8 cellular contexts compared by ENCODE assay signal in the genomic region with DNA sequence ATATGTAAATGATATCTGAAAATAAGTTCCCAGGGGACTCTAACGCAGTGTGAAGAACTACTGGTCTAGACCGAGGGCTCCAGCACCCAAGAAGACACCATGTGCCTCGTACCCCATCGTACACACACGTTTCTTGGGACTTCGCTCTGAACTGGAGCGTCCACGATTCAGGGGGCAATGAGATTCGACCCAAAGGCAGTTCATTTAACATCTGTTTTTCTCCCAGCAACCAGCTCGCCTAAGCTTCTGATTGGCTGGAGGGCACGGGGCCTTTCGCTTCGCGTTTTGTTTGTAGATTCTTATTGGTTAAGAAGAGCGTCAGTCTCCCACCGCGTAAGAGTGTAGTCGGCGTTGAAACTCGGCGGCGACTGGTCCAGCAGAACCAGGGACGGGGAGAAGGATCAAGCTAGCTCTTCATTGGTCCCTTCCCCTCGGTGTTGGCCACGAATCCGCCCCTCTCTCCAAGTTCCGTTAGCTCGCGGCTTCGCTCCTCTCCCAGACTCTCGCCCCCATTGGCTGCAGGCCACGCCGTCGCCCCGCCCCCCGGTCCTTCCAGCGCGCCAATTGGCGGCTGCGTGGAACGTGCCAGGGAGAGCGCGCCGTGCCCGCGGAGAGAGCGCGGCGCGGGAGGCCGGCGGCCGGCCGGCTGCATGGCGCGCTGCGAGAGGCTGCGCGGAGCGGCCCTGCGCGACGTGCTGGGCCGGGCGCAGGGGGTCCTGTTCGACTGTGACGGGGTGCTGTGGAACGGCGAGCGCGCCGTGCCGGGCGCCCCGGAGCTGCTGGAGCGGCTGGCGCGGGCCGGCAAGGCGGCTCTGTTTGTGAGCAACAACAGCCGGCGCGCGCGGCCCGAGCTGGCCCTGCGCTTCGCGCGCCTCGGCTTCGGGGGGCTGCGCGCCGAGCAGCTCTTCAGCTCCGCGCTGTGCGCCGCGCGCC. TPM values are rescaled to one million over a fixed set of nuclear protein-coding genes. Genes with fewer than 3 reads are reported as not detected.
DNase-seq lines count a peak whose midpoint lies in the region; ATAC-seq and TF ChIP-seq lines count a peak whose summit lies in the region.

A gene with protein sequence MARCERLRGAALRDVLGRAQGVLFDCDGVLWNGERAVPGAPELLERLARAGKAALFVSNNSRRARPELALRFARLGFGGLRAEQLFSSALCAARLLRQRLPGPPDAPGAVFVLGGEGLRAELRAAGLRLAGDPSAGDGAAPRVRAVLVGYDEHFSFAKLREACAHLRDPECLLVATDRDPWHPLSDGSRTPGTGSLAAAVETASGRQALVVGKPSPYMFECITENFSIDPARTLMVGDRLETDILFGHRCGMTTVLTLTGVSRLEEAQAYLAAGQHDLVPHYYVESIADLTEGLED (plus strand): TSS at position 591 of the 933 bp plus-strand sequence. CDS start 60 bp downstream, at position 651.

- 1% methylated on average over 60 of the region's 101 CpGs for WGBS in esophagus muscularis mucosa

- peaks cover 7% of the 10 kb centered on the region for H4K20me1 ChIP-seq in KMS-11 (ENCODE audit: insufficient read depth)

- H3K4me3 ChIP-seq in KMS-11 (IDR thresholded peaks at IDR 0.05; ENCODE audit: insufficient read depth, low read depth, low read length) = no peak within 1 kb of the TSS
- peak within 1 kb of the TSS; percentile 59 to 95 (median 82) for H3K4me3 ChIP-seq in Peyer's patch
- peak within 1 kb of the TSS; percentile 67 to 92 (median 73) for H3K4me3 ChIP-seq in esophagus muscularis mucosa
- peak within 1 kb of the TSS; percentile 72 to 81 for H3K4me3 ChIP-seq in muscle layer of duodenum (ENCODE audit: low read depth in 1 of 2, low read length in 2 of 2)

- TF ChIP-seq EP300 in esophagus muscularis mucosa (IDR thresholded peaks at IDR 0.05) = no peak

- peak within 1 kb of the TSS; percentile 95 for H3K4me2 ChIP-seq in KMS-11

- peak within 1 kb of the TSS; percentile 49; the same call in 1 of the 2 replicates for H3K9ac ChIP-seq in KMS-11

- ATAC-seq in GM21737 (IDR thresholded peaks at IDR 0.05; ENCODE audit: unreplicated experiment) = peak; percentile 83

- H3K27me3 ChIP-seq in KMS-11 (ENCODE audit: insufficient read depth, low read depth) = no peaks in the 10 kb centered on the region
- no peaks in the 10 kb centered on the region for H3K27me3 ChIP-seq in Peyer's patch
- H3K27me3 ChIP-seq in esophagus muscularis mucosa = no peaks in the 10 kb centered on the region
- no peaks in the 10 kb centered on the region for H3K27me3 ChIP-seq in muscle layer of duodenum (ENCODE audit: low read depth, low read length)

- H3K9me3 ChIP-seq in Peyer's patch (no peaks in the 10 kb centered on the region), esophagus muscularis mucosa (no peaks in the 10 kb centered on the region), muscle layer of duodenum (ENCODE audit: control insufficient read depth in 1 of 2, low read length in 2 of 2) (no peaks in the 10 kb centered on the region)

- no peak for TF ChIP-seq CTCF in KMS-11 (conservative IDR thresholded peaks at IDR 0.05; ENCODE audit: low read depth, low read length)
- TF ChIP-seq CTCF in Peyer's patch (IDR thresholded peaks at IDR 0.05) = peak in 2 of 6 experiments; percentile 9 to 13
- TF ChIP-seq CTCF in esophagus muscularis mucosa (IDR thresholded peaks at IDR 0.05) = peak in 1 of 3 experiments; percentile 6

- peak within 1 kb of the TSS; percentile 91 for H2AFZ ChIP-seq in KMS-11 (ENCODE audit: low read depth)

- H3K79me2 ChIP-seq in KMS-11 (ENCODE audit: insufficient read depth, low read depth) = peaks cover 38% of the 10 kb centered on the region

- TF ChIP-seq POLR2A in Peyer's patch (IDR thresholded peaks at IDR 0.05) (peak; percentile 70 to 98), esophagus muscularis mucosa (IDR thresholded peaks at IDR 0.05; ENCODE audit: low read depth) (no peak)

- H3K27ac ChIP-seq in KMS-11 = peak within 1 kb of the TSS; percentile 37; the same call in 1 of the 2 replicates
- peak within 1 kb of the TSS; percentile 85 to 98 (median 90) for H3K27ac ChIP-seq in Peyer's patch
- peak within 1 kb of the TSS; percentile 78 to 87 (median 83) for H3K27ac ChIP-seq in esophagus muscularis mucosa (replicated peaks in 1 of 4)
- peak within 1 kb of the TSS; percentile 92 for H3K27ac ChIP-seq in muscle layer of duodenum (ENCODE audit: low read length)

- no peaks in the 10 kb centered on the region for H3K36me3 ChIP-seq in KMS-11 (ENCODE audit: insufficient read depth)
- peaks cover 0 to 9% (median 0%) of the 10 kb centered on the region in 3 donors for H3K36me3 ChIP-seq in Peyer's patch
- H3K36me3 ChIP-seq in esophagus muscularis mucosa = peaks cover 0 to 4% (median under 1%) of the 10 kb centered on the region in 4 donors
- H3K36me3 ChIP-seq in muscle layer of duodenum (ENCODE audit: control insufficient read depth in 1 of 2, insufficient read depth in 2 of 2, low read length in 2 of 2) = no peaks in the 10 kb centered on the region

- H3K4me1 ChIP-seq in KMS-11 (ENCODE audit: low read depth, poor library complexity, severe bottlenecking) (peaks cover 22% of the 10 kb centered on the region), Peyer's patch (peaks cover 0 to 64% (median 24%) of the 10 kb centered on the region in 4 donors), esophagus muscularis mucosa (peaks cover 36 to 51% (median 49%) of the 10 kb centered on the region in 4 donors), muscle layer of duodenum (ENCODE audit: control insufficient read depth in 1 of 2, insufficient read depth in 2 of 2, low read length in 2 of 2) (peaks cover 32 to 33% of the 10 kb centered on the region in 2 donors)

- intact Hi-C loops in esophagus muscularis mucosa (cut with DNase I) = no loop called here

- DNase-seq in DMS53 treated with DMSO at 0.1 percent for 48 hours (lab: John Stamatoyannopoulos, UW; ENCODE audit: unreplicated experiment) (peak; percentile 77), Peyer's patch (peak; percentile 97 to 100 (median 99)), esophagus muscularis mucosa (ENCODE audit: extremely low spot score) (peak; percentile 100)
- peak; percentile 99 for DNase-seq in activated T-cell treated with anti-CD3 and anti-CD28 coated beads, Interleukin-2, amount 50 U/mL, for 48 hours
- DNase-seq in stimulated activated CD8-positive, alpha-beta memory T cell treated with anti-CD3 and anti-CD28 coated beads, Interleukin-7, amount 100 ng/mL, for 4 hours (ENCODE audit: low read depth in 2 of 2) = peak; percentile 97

RNA-seq across cellular contexts. Expression of the gene that starts here (rescaled TPM):
- total RNA-seq in Peyer's patch (100 to 1,000 TPM in 3 of 4 donors, 10 to 100 TPM in 1; 19.0 to 146 (median 111) TPM), esophagus muscularis mucosa (10 to 100 TPM in 3 of 4 donors, 1 to 10 TPM in 1; 7.3 to 28.3 (median 17.4) TPM)

Comparison
In these comparisons a context has a peak if more than half of its experiments do, and no peak if none do; other contexts are left out.
1. H3K27ac ChIP-seq: peak in every context shown above with its lines; median percentile 92 in muscle layer of duodenum; 90 in Peyer's patch; 83 in esophagus muscularis mucosa; 37 in KMS-11.